Comparison of ENCODE assay signal across 8 cellular contexts in the genomic region with DNA sequence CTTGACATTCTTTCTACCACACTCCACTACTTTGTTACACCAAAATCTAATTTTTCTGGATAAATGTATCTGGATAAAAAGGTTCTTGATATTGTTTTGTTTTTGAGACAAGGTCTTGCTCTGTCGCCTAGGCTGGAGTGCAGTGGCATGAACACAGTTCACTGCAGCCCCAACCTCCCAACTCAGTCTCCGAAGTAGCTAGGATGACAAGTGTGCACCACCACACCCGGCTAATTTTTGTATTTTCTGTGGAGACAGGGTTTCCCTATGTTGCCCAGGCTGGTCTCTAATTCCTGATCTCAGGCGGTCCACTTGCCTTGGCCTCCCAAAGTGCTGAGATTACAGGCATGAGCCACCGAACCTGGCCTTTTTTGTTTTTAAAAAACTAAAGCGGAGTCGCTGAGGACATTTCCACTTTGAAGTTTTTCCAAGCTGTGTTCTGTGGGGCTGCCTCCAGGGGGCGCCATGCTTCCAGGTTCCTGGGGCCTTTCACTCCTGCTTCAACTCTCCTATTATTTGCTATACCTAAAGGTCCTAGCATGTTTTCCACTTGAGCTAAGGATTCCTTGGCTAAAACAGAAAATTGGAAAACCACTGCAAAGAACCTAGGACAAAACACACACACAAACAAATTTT. TPM values are rescaled to one million over a fixed set of nuclear protein-coding genes. Genes with fewer than 3 reads are reported as not detected.
DNase-seq lines count a peak whose midpoint lies in the region; ATAC-seq and TF ChIP-seq lines count a peak whose summit lies in the region.

No MANE protein-coding gene starts in this region.

- peaks cover 82% of the 10 kb centered on the region for H3K4me1 Mint-ChIP-seq in activated T-cell treated with anti-CD3 and anti-CD28 coated beads, Interleukin-2, amount 50 U/mL, for 72 hours (ENCODE audit: low read depth)

- TF ChIP-seq CTCF in AG09309 (IDR thresholded peaks at IDR 0.05; ENCODE audit: control insufficient read depth, insufficient read depth, low read depth, low read length, missing control alignments) (peak; percentile 54), HFF-Myc (IDR thresholded peaks at IDR 0.05; ENCODE audit: low read depth, low read length, missing control alignments) (peak; percentile 68)

- H3K4me3 ChIP-seq in AG09309 (ENCODE audit: control insufficient read depth, low read depth, low read length) (no peak overlapping the region), HFF-Myc (replicated peaks; ENCODE audit: low read depth, low read length) (no peak overlapping the region)

- ATAC-seq in activated T-cell treated with anti-CD3 and anti-CD28 coated beads, Interleukin-2, amount 50 U/mL, for 72 hours (replicated peaks in 1 of 2): no peak
- no peak for ATAC-seq in HG03521 (IDR thresholded peaks at IDR 0.05; ENCODE audit: unreplicated experiment)
- ATAC-seq in HG03175 (IDR thresholded peaks at IDR 0.05; ENCODE audit: unreplicated experiment): no peak

- H3K27ac Mint-ChIP-seq in activated T-cell treated with anti-CD3 and anti-CD28 coated beads, Interleukin-2, amount 50 U/mL, for 72 hours: peak overlapping the region; percentile 86

- H3K9me3 Mint-ChIP-seq in activated T-cell treated with anti-CD3 and anti-CD28 coated beads, Interleukin-2, amount 50 U/mL, for 72 hours: no peaks in the 10 kb centered on the region

- H3K36me3 Mint-ChIP-seq in activated T-cell treated with anti-CD3 and anti-CD28 coated beads, Interleukin-2, amount 50 U/mL, for 72 hours (ENCODE audit: insufficient read depth in 2 of 2): peaks cover 5 to 7% of the 10 kb centered on the region in 2 donors

- DNase-seq in AG09309 (ENCODE audit: low read depth): no peak
- DNase-seq in HFF-Myc (ENCODE audit: extremely low read depth, low read depth): no peak
- DNase-seq in activated T-cell treated with anti-CD3 and anti-CD28 coated beads, Interleukin-2, amount 50 U/mL, for 72 hours: peak in 1 of 2 donors; percentile 60
- DNase-seq in kidney tubule cell (ENCODE audit: low spot score): peak; percentile 36
- DNase-seq in foreskin melanocyte: no peak
- DNase-seq in KG1 (lab: John Stamatoyannopoulos, UW): no peak

- H3K27me3 Mint-ChIP-seq in activated T-cell treated with anti-CD3 and anti-CD28 coated beads, Interleukin-2, amount 50 U/mL, for 72 hours (ENCODE audit: low read depth): no peaks in the 10 kb centered on the region

- peak overlapping the region; percentile 72 to 92 for H3K4me3 Mint-ChIP-seq in activated T-cell treated with anti-CD3 and anti-CD28 coated beads, Interleukin-2, amount 50 U/mL, for 72 hours

RNA-seq across cellular contexts. Expression of gene NCMAP, which starts 14.1 kb away (rescaled TPM):
- 1 to 10 TPM in 1 of 2 donors, under 1 TPM in 1; 0.76 to 1.3 TPM for total RNA-seq in activated T-cell treated with anti-CD3 and anti-CD28 coated beads, Interleukin-2, amount 50 U/mL, for 72 hours

RNA-seq across cellular contexts. Expression of gene RCAN3, which starts 39.2 kb away (rescaled TPM):
- total RNA-seq in activated T-cell treated with anti-CD3 and anti-CD28 coated beads, Interleukin-2, amount 50 U/mL, for 72 hours: 100 to 1,000 TPM; 103 to 151 TPM
